ENCODE assay signal across 8 cellular contexts in the genomic region with DNA sequence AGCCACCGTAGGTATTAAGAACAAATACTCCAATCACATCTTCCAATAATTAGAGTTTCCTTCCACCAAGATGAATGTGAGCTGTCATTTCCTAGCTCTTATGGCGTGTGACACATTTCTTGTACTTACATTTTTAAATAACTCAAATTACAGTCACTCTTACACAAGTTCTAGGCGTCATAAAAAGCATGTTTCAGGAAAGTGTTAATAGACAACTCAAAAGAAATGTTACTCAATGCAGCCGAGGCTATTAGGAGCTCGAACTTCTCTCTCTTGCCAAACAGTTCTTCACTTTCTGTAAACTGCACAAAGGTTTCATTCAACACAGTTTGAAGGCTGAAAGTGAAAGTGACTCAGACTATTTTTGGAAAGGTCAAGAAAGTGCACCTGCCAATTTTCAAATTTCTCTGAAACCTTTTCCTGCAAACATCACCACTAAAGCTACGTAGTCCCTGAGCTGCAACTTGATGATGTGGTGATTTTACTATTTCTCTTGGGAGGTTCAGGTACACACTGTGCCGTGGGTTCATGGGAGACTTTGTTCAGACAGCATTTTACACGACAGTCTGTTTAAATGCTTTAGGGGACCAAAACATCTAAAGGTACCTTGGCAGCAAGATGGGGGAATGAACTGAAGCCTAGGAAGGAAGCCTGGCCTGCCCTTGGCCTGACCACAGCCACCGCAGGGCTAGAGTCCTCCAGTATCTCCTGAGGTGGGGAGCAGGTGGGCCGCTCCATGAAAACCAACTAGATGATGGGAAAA.
DNase-seq lines count a peak whose midpoint lies in the region; ATAC-seq and TF ChIP-seq lines count a peak whose summit lies in the region.

No MANE protein-coding gene starts in this region.

- no peak overlapping the region for H3K4me3 Mint-ChIP-seq in endothelial cell (ENCODE audit: unreplicated experiment)

- no peak overlapping the region for H3K9ac ChIP-seq in fibroblast of lung (ENCODE audit: insufficient read depth, low read length)

- H3K27me3 Mint-ChIP-seq in endothelial cell (ENCODE audit: unreplicated experiment) = no peaks in the 10 kb centered on the region

- H3K27ac ChIP-seq in fibroblast of lung (ENCODE audit: insufficient read depth, low read length) (peak overlapping the region; percentile 75), gastrocnemius medialis (peak overlapping the region; percentile 63 to 81 (median 74))

- no peaks in the 10 kb centered on the region for H3K36me3 ChIP-seq in fibroblast of lung (ENCODE audit: control insufficient read depth, insufficient read depth, low read length)
- H3K36me3 ChIP-seq in gastrocnemius medialis = no peaks in the 10 kb centered on the region

- intact Hi-C loops in gastrocnemius medialis (cut with DNase I; ENCODE audit: low total_unique reads) = loop anchor here (10.0 kb wide), 1 partner anchor 57 kb away; no protein-coding TSS in a partner anchor

- no peaks in the 10 kb centered on the region for H3K79me2 ChIP-seq in fibroblast of lung (ENCODE audit: control insufficient read depth, insufficient read depth, low read length)

- H3K4me1 ChIP-seq in fibroblast of lung (ENCODE audit: control insufficient read depth, extremely low read depth, insufficient read depth, low read length) (peaks cover 6% of the 10 kb centered on the region), gastrocnemius medialis (peaks cover 16 to 18% of the 10 kb centered on the region in 2 donors)

- no peaks in the 10 kb centered on the region for H3K36me3 Mint-ChIP-seq in endothelial cell (ENCODE audit: low read depth, unreplicated experiment)

- peak overlapping the region; percentile 8 for H2AFZ ChIP-seq in fibroblast of lung (ENCODE audit: low read length)

- H3K9me3 Mint-ChIP-seq in endothelial cell (ENCODE audit: unreplicated experiment) = no peaks in the 10 kb centered on the region

- peak; percentile 80 for ATAC-seq in HG02981 (IDR thresholded peaks at IDR 0.05; ENCODE audit: unreplicated experiment)
- peak; percentile 61 to 84 for ATAC-seq in gastrocnemius medialis

- no peaks in the 10 kb centered on the region for H3K4me1 Mint-ChIP-seq in endothelial cell (ENCODE audit: unreplicated experiment)

- no peak overlapping the region for H3K27ac Mint-ChIP-seq in endothelial cell (ENCODE audit: unreplicated experiment)

- in situ Hi-C loops in gastrocnemius medialis (cut with MboI; ENCODE audit: low sequenced_read_pairs in 4 of 4) = loop anchor here in 1 of 4 donors (25.0 kb wide), 1 partner anchor 204 kb away; a partner anchor contains a TSS

- peak overlapping the region; percentile 76 for H3K4me2 ChIP-seq in fibroblast of lung (ENCODE audit: extremely low read depth, insufficient read depth, low read length)

- TF ChIP-seq CTCF in fibroblast of lung (conservative IDR thresholded peaks at IDR 0.05 in 1 of 2, IDR thresholded peaks at IDR 0.05 in 1 of 2; ENCODE audit: low read depth in 1 of 2, low read length in 2 of 2) (no peak), gastrocnemius medialis (IDR thresholded peaks at IDR 0.05 in 4 of 5, conservative IDR thresholded peaks at IDR 0.05 in 1 of 5) (no peak), endothelial cell (IDR thresholded peaks at IDR 0.05; ENCODE audit: unreplicated experiment) (no peak)

- peak in 1 of 2 donors; percentile 4 for TF ChIP-seq POLR2A in gastrocnemius medialis (IDR thresholded peaks at IDR 0.05)

- peak; percentile 67 for DNase-seq in activated CD8-positive, alpha-beta memory T cell treated with anti-CD3 and anti-CD28 coated beads for 24 hours
- no peak for DNase-seq in activated CD8-positive, alpha-beta memory T cell treated with anti-CD3 and anti-CD28 coated beads, Interleukin-2, amount 50 U/mL, for 4 hours
- DNase-seq in SIG-M5 treated with dmso at 0.1 percent for 504 hours (lab: John Stamatoyannopoulos, UW; ENCODE audit: unreplicated experiment) (peak; percentile 90), fibroblast of lung (ENCODE audit: low read depth in 2 of 2) (peak; percentile 58 to 84), gastrocnemius medialis (no peak), NCI-H2081 (lab: John Stamatoyannopoulos, UW) (no peak), endothelial cell (ENCODE audit: low spot score) (no peak)

- H3K4me3 ChIP-seq in fibroblast of lung (replicated peaks in 1 of 4; ENCODE audit: control extremely low read depth in 1 of 4, insufficient read depth in 1 of 4, low read depth in 3 of 4, low read length in 4 of 4) = peak overlapping the region in 2 of 4 experiments; percentile 14 to 18
- peak overlapping the region in 3 of 4 donors; percentile 1 to 36 (median 1) for H3K4me3 ChIP-seq in gastrocnemius medialis

- H4K20me1 ChIP-seq in fibroblast of lung (ENCODE audit: control insufficient read depth, extremely low read depth, insufficient read depth, low read length) = no peaks in the 10 kb centered on the region

- H3K9me3 ChIP-seq in fibroblast of lung (ENCODE audit: control insufficient read depth, insufficient read depth, low read depth, low read length) = no peaks in the 10 kb centered on the region
- no peaks in the 10 kb centered on the region for H3K9me3 ChIP-seq in gastrocnemius medialis

- H3K27me3 ChIP-seq in fibroblast of lung (ENCODE audit: control insufficient read depth, insufficient read depth, low read length) (no peaks in the 10 kb centered on the region), gastrocnemius medialis (no peaks in the 10 kb centered on the region)

Comparison
In these comparisons a context has a peak if more than half of its experiments do, and no peak if none do; other contexts are left out.
1. DNase-seq: peak in activated CD8-positive, alpha-beta memory T cell treated with anti-CD3 and anti-CD28 coated beads for 24 hours (single experiment), SIG-M5 treated with dmso at 0.1 percent for 504 hours (single experiment) and fibroblast of lung (2 of 2); none in activated CD8-positive, alpha-beta memory T cell treated with anti-CD3 and anti-CD28 coated beads, Interleukin-2, amount 50 U/mL, for 4 hours (single experiment), gastrocnemius medialis (0 of 2), NCI-H2081 (0 of 2) and endothelial cell (single experiment).